ENCODE assay signal across 8 cellular contexts in the genomic region with DNA sequence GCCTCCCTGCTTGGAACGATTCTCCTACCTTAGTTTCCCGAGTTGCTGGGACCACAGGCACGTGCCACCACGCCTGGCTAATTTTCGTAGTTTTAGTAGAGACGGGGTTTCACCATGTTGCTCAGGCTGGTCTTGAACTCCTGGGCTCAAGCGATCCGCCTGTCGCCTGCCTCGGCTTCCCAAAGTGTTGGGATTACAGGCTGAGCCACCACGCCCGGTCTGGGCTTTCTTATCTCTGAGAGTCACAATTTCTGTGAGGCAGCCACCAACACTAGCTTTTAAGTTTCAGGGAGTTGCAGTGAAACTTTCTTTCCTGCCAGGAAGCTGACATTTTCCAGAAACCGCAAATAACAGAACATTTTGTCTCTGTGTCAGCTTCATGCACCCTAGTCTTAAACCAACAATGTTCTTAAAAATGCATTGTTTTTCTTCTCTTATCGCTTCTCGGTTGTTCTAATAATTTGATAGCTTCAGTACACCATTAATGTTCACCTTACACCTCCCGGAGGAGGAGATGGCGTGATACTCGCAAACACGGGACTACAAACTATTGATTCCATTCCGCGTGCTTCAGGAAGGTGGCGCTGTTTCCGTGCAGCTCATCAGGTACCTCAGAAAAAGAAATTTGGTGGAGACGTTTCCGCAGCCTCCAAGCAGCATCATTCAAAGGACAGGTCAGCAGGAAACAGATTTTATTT. TPM values are rescaled to one million over a fixed set of nuclear protein-coding genes. Genes with fewer than 3 reads are reported as not detected.
DNase-seq lines count a peak whose midpoint lies in the region; ATAC-seq, FAIRE-seq and TF ChIP-seq lines count a peak whose summit lies in the region.

No MANE protein-coding gene starts in this region.

- dilution Hi-C loops in endothelial cell of umbilical vein (cut with MboI; ENCODE audit: extremely low pct_ligation_motif_present, low sequenced_read_pairs): no loop called here

- H3K36me3 ChIP-seq in endothelial cell of umbilical vein (ENCODE audit: control insufficient read depth in 2 of 2, extremely low read depth in 1 of 2, insufficient read depth in 2 of 2, low read length in 2 of 2): no peaks in the 10 kb centered on the region

- peaks cover 4% of the 10 kb centered on the region for H3K4me1 ChIP-seq in endothelial cell of umbilical vein (ENCODE audit: control insufficient read depth, extremely low read depth, insufficient read depth, low read length)

- CTCF ChIA-PET in endothelial cell of umbilical vein (lab: Charles Lee): interaction anchor here (0.6 to 2.9 kb wide), 40 partner anchors 8 to 432 kb away, joined by 3 to 58 read pairs (median 4); a partner anchor contains a TSS

- no peaks in the 10 kb centered on the region for H3K79me2 ChIP-seq in endothelial cell of umbilical vein (ENCODE audit: control insufficient read depth, insufficient read depth, low read length)

- no TSS peak for BruUV-seq in endothelial cell of umbilical vein (replicated peaks; lab: Mats Ljungman, UMichigan)

- peaks cover 0 to 2% of the 10 kb centered on the region in 2 experiments for H3K27me3 ChIP-seq in endothelial cell of umbilical vein (ENCODE audit: control insufficient read depth in 2 of 2, insufficient read depth in 2 of 2, low read length in 2 of 2)

- no peaks in the 10 kb centered on the region for H4K20me1 ChIP-seq in endothelial cell of umbilical vein (replicated peaks; ENCODE audit: control insufficient read depth, extremely low read depth, insufficient read depth, low read length)

- H3K9ac ChIP-seq in endothelial cell of umbilical vein (replicated peaks; ENCODE audit: extremely low read depth, insufficient read depth, low read length): no peak overlapping the region

- DNase-seq in DMS114 treated with DMSO at 0.1 percent for 48 hours (lab: John Stamatoyannopoulos, UW; ENCODE audit: unreplicated experiment) (peak; percentile 1), NOMO-1 treated with dmso at 0.1 percent for 144 hours (lab: John Stamatoyannopoulos, UW; ENCODE audit: unreplicated experiment) (peak; percentile 59), endothelial cell of umbilical vein (ENCODE audit: low read depth, low spot score) (peak; percentile 61), myocyte (ENCODE audit: low read depth) (peak; percentile 62)
- DNase-seq in activated CD8-positive, alpha-beta memory T cell treated with anti-CD3 and anti-CD28 coated beads, Interleukin-2, amount 50 U/mL, for 1 hour (ENCODE audit: extremely low read depth): peak; percentile 42
- peak; percentile 32 to 42 for DNase-seq in stimulated activated CD8-positive, alpha-beta memory T cell treated with anti-CD3 and anti-CD28 coated beads, Interleukin-7, amount 100 ng/mL, for 1 hour (ENCODE audit: low read depth in 2 of 2)
- DNase-seq in NK-92 treated with Interleukin-12 subunit alpha and Interleukin-12 subunit beta, amount 100 ng/mL, for 24 hours (lab: John Stamatoyannopoulos, UW): no peak

- peak overlapping the region; percentile 66 for H3K4me2 ChIP-seq in endothelial cell of umbilical vein (ENCODE audit: insufficient read depth, low read length)

- peak; percentile 54 for ATAC-seq in HG03066 (IDR thresholded peaks at IDR 0.05; ENCODE audit: low read depth, unreplicated experiment)

- peak overlapping the region in 1 of 3 experiments; percentile 9 for H3K4me3 ChIP-seq in endothelial cell of umbilical vein (replicated peaks in 1 of 3; ENCODE audit: insufficient read depth in 1 of 3, low read depth in 1 of 3, low read length in 3 of 3)

- intact Hi-C loops in endothelial cell of umbilical vein (cut with micrococcal nuclease): loop anchor here (1.0 to 2.0 kb wide), 2 partner anchors 95 to 394 kb away; a partner anchor contains a TSS

- no peaks in the 10 kb centered on the region for H3K9me1 ChIP-seq in endothelial cell of umbilical vein (replicated peaks; ENCODE audit: control insufficient read depth, extremely low read depth, insufficient read depth, low read length)

- POLR2A ChIA-PET in endothelial cell of umbilical vein (lab: Charles Lee): interaction anchor here (0.6 kb wide), 1 partner anchor 102 kb away, joined by 5 read pairs; no protein-coding TSS in a partner anchor

- peak; percentile 81 to 86 for TF ChIP-seq CTCF in endothelial cell of umbilical vein (IDR thresholded peaks at IDR 0.05; ENCODE audit: extremely low read depth in 1 of 2, insufficient read depth in 1 of 2, low read depth in 1 of 2, low read length in 2 of 2)

- no peaks in the 10 kb centered on the region for H3K9me3 ChIP-seq in endothelial cell of umbilical vein (replicated peaks; ENCODE audit: control insufficient read depth, insufficient read depth, low read length)

- peak overlapping the region; percentile 54 for H2AFZ ChIP-seq in endothelial cell of umbilical vein (ENCODE audit: low read depth, low read length)

- no peak for TF ChIP-seq POLR2A in endothelial cell of umbilical vein (IDR thresholded peaks at IDR 0.05; ENCODE audit: low read depth, low read length)

- H3K27ac ChIP-seq in endothelial cell of umbilical vein (ENCODE audit: insufficient read depth, low read depth, low read length): no peak overlapping the region

- peak; percentile 94 for FAIRE-seq in endothelial cell of umbilical vein (lab: Jason Lieb, UNC)

TF ChIP-seq in endothelial cell of umbilical vein, 7 proteins besides CTCF, POLR2A, EP300 and RAD21:
- TF ChIP-seq GATA2 (IDR thresholded peaks at IDR 0.05; ENCODE audit: insufficient read depth, insufficient read length, low read depth, low read length): no peak
- TF ChIP-seq POLR2AphosphoS5 (IDR thresholded peaks at IDR 0.05; ENCODE audit: insufficient read depth, low read depth, low read length): no peak
- TF ChIP-seq FOS (IDR thresholded peaks at IDR 0.05; ENCODE audit: borderline replicate concordance, insufficient read depth, low read length): no peak
- no peak for TF ChIP-seq EZH2 (IDR thresholded peaks at IDR 0.05; ENCODE audit: borderline replicate concordance, low read depth, low read length, severe bottlenecking)
- no peak for TF ChIP-seq JUN (IDR thresholded peaks at IDR 0.05; ENCODE audit: borderline replicate concordance, insufficient read depth, insufficient read length, low read depth)
- TF ChIP-seq, protein P1, sequence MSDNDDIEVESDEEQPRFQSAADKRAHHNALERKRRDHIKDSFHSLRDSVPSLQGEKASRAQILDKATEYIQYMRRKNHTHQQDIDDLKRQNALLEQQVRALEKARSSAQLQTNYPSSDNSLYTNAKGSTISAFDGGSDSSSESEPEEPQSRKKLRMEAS (IDR thresholded peaks at IDR 0.05; ENCODE audit: insufficient read depth, insufficient read length): no peak
- no peak for TF ChIP-seq MYC (IDR thresholded peaks at IDR 0.05; ENCODE audit: low read depth, low read length)
TF ChIP-seq in endothelial cell of umbilical vein: peak in this region for 0.

RNA-seq across cellular contexts. Expression of a gene that starts 7.4 kb away (rescaled TPM):
- total RNA-seq in endothelial cell of umbilical vein: 12.7 and 14.0 TPM in 2 replicates
- 24.2 and 28.1 TPM in 2 replicates for polyA plus RNA-seq in endothelial cell of umbilical vein
- 21.7 and 22.7 TPM in 2 replicates for polyA plus RNA-seq in endothelial cell of umbilical vein (2011; cell fraction: cytosol; rRNA removed)
- 11.8 and 12.5 TPM in 2 replicates for polyA plus RNA-seq in endothelial cell of umbilical vein (2011; cell fraction: nucleus; rRNA removed)
- 15.0 and 18.9 TPM in 2 replicates for polyA plus RNA-seq in endothelial cell of umbilical vein (2012)
- polyA minus RNA-seq in endothelial cell of umbilical vein: 22.0 and 26.5 TPM in 2 replicates
- polyA minus RNA-seq in endothelial cell of umbilical vein (2011; cell fraction: cytosol; rRNA and poly(A)+ RNA removed): 15.6 TPM
- 4.7 and 6.5 TPM in 2 replicates for polyA minus RNA-seq in endothelial cell of umbilical vein (2011; cell fraction: nucleus; rRNA and poly(A)+ RNA removed)
- total RNA-seq in myocyte: 22.0 and 38.3 TPM in 2 replicates
- 31.4 TPM for polyA plus RNA-seq in myocyte (2012)
